In the genomic region with DNA sequence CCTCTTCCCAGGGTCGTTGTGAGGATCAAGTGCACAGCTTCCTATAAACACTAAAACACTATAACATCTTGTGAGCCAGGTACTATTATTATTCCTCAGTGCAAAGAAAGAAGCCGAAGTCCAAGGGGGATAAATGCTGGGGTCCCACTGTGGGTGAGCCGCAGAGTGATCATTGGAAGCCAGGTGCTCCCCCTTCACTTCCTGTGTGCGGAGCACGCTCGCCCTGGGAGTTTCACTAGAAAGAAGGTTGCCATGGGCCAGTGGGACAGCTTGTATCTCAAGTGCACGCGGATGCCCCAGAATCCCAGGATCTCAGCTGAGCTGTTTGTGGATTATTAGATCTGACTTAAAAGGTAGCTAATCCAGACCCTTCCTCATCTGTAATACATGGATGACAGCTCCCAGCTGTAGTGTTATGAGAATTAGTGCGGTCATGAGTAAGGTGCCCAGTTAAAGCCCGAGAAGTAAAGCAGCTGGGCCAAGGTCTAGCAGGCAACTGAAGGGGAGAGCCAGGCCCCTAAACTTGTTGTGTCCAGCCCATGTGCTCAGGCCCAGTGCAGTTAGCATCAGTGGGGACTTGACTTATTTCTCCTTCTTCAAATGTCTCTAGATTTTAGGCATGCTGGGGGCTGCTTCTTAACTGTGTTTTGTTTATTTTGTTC, we compare ENCODE assay signal across 8 cellular contexts. TPM values are rescaled to one million over a fixed set of nuclear protein-coding genes. Genes with fewer than 3 reads are reported as not detected.
A peak's percentile ranks its signal among the peaks of the same experiment; 100 is the strongest.
DNase-seq lines count a peak whose midpoint lies in the region; ATAC-seq and TF ChIP-seq lines count a peak whose summit lies in the region.

No MANE protein-coding gene starts in this region.

- no peaks in the 10 kb centered on the region for H3K9me3 ChIP-seq in Peyer's patch
- H3K9me3 ChIP-seq in iPS-20b (ENCODE audit: insufficient read depth, low read depth, low read length): no peaks in the 10 kb centered on the region

- no peaks in the 10 kb centered on the region for H3K36me3 ChIP-seq in Peyer's patch
- no peaks in the 10 kb centered on the region for H3K36me3 ChIP-seq in iPS-20b (ENCODE audit: insufficient read depth, low read depth, low read length)

- H3K27me3 ChIP-seq in Peyer's patch (no peaks in the 10 kb centered on the region), iPS-20b (ENCODE audit: insufficient read depth, low read length) (no peaks in the 10 kb centered on the region)

- TF ChIP-seq CTCF in CD14-positive monocyte (IDR thresholded peaks at IDR 0.05) (no peak), Peyer's patch (IDR thresholded peaks at IDR 0.05) (no peak)

- H3K4me3 Mint-ChIP-seq in CD14-positive monocyte: peak overlapping the region; percentile 86 to 94
- peak overlapping the region; percentile 92 for H3K4me3 Mint-ChIP-seq in activated naive CD8-positive, alpha-beta T cell treated with anti-CD3 and anti-CD28 coated beads, Interleukin-2, amount 10 ng/mL, durations not matched to agents 7 days and 5 days

- peak; percentile 46 for ATAC-seq in GM21529 (IDR thresholded peaks at IDR 0.05; ENCODE audit: unreplicated experiment)
- ATAC-seq in activated naive CD8-positive, alpha-beta T cell treated with anti-CD3 and anti-CD28 coated beads, Interleukin-2, amount 10 ng/mL, durations not matched to agents 7 days and 5 days (ENCODE audit: low read depth): peak; percentile 46

- H3K27ac ChIP-seq in Peyer's patch (peak overlapping the region; percentile 77 to 86 (median 82)), iPS-20b (ENCODE audit: low read length) (no peak overlapping the region)

- TF ChIP-seq POLR2A in Peyer's patch (IDR thresholded peaks at IDR 0.05): no peak

- peak overlapping the region in 5 of 7 donors; percentile 19 to 99 (median 97) for H3K27ac Mint-ChIP-seq in CD14-positive monocyte
- H3K27ac Mint-ChIP-seq in activated naive CD8-positive, alpha-beta T cell treated with anti-CD3 and anti-CD28 coated beads, Interleukin-2, amount 10 ng/mL, durations not matched to agents 7 days and 5 days: peak overlapping the region; percentile 93

- peak overlapping the region; percentile 86; the same call in 1 of the 2 replicates for H3K9ac ChIP-seq in iPS-20b (ENCODE audit: low read depth, low read length)

- peaks cover 17% of the 10 kb centered on the region for H3K4me1 Mint-ChIP-seq in CD14-positive monocyte
- H3K4me1 Mint-ChIP-seq in activated naive CD8-positive, alpha-beta T cell treated with anti-CD3 and anti-CD28 coated beads, Interleukin-2, amount 10 ng/mL, durations not matched to agents 7 days and 5 days: peaks cover 9% of the 10 kb centered on the region

- DNase-seq in CD14-positive monocyte (ENCODE audit: low spot score) (no peak), Peyer's patch (peak in 2 of 3 donors; percentile 62 to 64), AG20443 (ENCODE audit: low spot score) (no peak), NCI-H128 (lab: John Stamatoyannopoulos, UW; ENCODE audit: unreplicated experiment) (no peak)
- DNase-seq in activated naive CD8-positive, alpha-beta T cell treated with anti-CD3 and anti-CD28 coated beads, Interleukin-2, amount 10 ng/mL, durations not matched to agents 7 days and 5 days: peak; percentile 55
- DNase-seq in stimulated activated CD4-positive, alpha-beta T cell treated with anti-CD3 and anti-CD28 coated beads, Interleukin-15, amount 100 ng/mL, for 24 hours: peak; percentile 60

- H3K36me3 Mint-ChIP-seq in CD14-positive monocyte: peaks cover 0 to 2% of the 10 kb centered on the region in 2 donors
- H3K36me3 Mint-ChIP-seq in activated naive CD8-positive, alpha-beta T cell treated with anti-CD3 and anti-CD28 coated beads, Interleukin-2, amount 10 ng/mL, durations not matched to agents 7 days and 5 days: peaks cover 3% of the 10 kb centered on the region

- H3K9me3 Mint-ChIP-seq in CD14-positive monocyte: no peaks in the 10 kb centered on the region
- H3K9me3 Mint-ChIP-seq in activated naive CD8-positive, alpha-beta T cell treated with anti-CD3 and anti-CD28 coated beads, Interleukin-2, amount 10 ng/mL, durations not matched to agents 7 days and 5 days: no peaks in the 10 kb centered on the region

- H3K4me1 ChIP-seq in Peyer's patch (peaks cover 0 to 12% (median 5%) of the 10 kb centered on the region in 4 donors), iPS-20b (ENCODE audit: insufficient read depth, low read length) (no peaks in the 10 kb centered on the region)

- intact Hi-C loops in CD14-positive monocyte (cut with micrococcal nuclease): no loop called here

- POLR2A ChIA-PET in activated naive CD8-positive, alpha-beta T cell treated with anti-CD3 and anti-CD28 coated beads, Interleukin-2, amount 10 ng/mL, durations not matched to agents 7 days and 5 days (lab: Charles Lee): interaction anchor here (0.8 to 1.2 kb wide), 3 partner anchors 9 to 87 kb away, joined by 3 to 5 read pairs (median 5); a partner anchor contains a TSS

- H3K4me3 ChIP-seq in Peyer's patch: peak overlapping the region; percentile 65 to 89 (median 76)
- peak overlapping the region; percentile 89 for H3K4me3 ChIP-seq in iPS-20b (ENCODE audit: low read length)

- H3K27me3 Mint-ChIP-seq in CD14-positive monocyte (ENCODE audit: low read depth in 3 of 3): peaks cover 0 to 2% (median 0%) of the 10 kb centered on the region in 3 donors
- H3K27me3 Mint-ChIP-seq in activated naive CD8-positive, alpha-beta T cell treated with anti-CD3 and anti-CD28 coated beads, Interleukin-2, amount 10 ng/mL, durations not matched to agents 7 days and 5 days: no peaks in the 10 kb centered on the region

RNA-seq across cellular contexts. Expression of a gene that starts 0.9 kb away (rescaled TPM):
- polyA plus RNA-seq in CD14-positive monocyte: 1 to 10 TPM; 1.1 to 1.7 TPM
- total RNA-seq in Peyer's patch: 10 to 100 TPM in 2 of 4 donors, 1 to 10 TPM in 2; 6.6 to 19.5 (median 12.3) TPM
- 10 to 100 TPM; 20.1 to 22.4 TPM for total RNA-seq in activated naive CD8-positive, alpha-beta T cell treated with anti-CD3 and anti-CD28 coated beads, Interleukin-2, amount 10 ng/mL, durations not matched to agents 7 days and 5 days

RNA-seq across cellular contexts. Expression of a gene that starts 1.2 kb away (rescaled TPM):
- polyA plus RNA-seq in CD14-positive monocyte: not detected
- total RNA-seq in Peyer's patch: 10 to 100 TPM in 1 of 4 donors, 1 to 10 TPM in 1, not detected in 2; 2.6 to 18.2 TPM
- total RNA-seq in activated naive CD8-positive, alpha-beta T cell treated with anti-CD3 and anti-CD28 coated beads, Interleukin-2, amount 10 ng/mL, durations not matched to agents 7 days and 5 days: under 1 TPM; 0.23 to 0.36 TPM

RNA-seq across cellular contexts. Expression of a gene that starts 24.4 kb away (rescaled TPM):
- polyA plus RNA-seq in CD14-positive monocyte: 10 to 100 TPM; 58.0 to 71.4 TPM
- 10 to 100 TPM; 19.6 to 35.5 (median 28.9) TPM for total RNA-seq in Peyer's patch
- 10 to 100 TPM; 58.7 to 60.4 TPM for total RNA-seq in activated naive CD8-positive, alpha-beta T cell treated with anti-CD3 and anti-CD28 coated beads, Interleukin-2, amount 10 ng/mL, durations not matched to agents 7 days and 5 days

RNA-seq across cellular contexts. Expression of a gene that starts 43.4 kb away (rescaled TPM):
- polyA plus RNA-seq in CD14-positive monocyte: 1 to 10 TPM; 7.1 to 7.2 TPM
- 100 to 1,000 TPM in 3 of 4 donors, 10 to 100 TPM in 1; 77.6 to 156 (median 121) TPM for total RNA-seq in Peyer's patch
- total RNA-seq in activated naive CD8-positive, alpha-beta T cell treated with anti-CD3 and anti-CD28 coated beads, Interleukin-2, amount 10 ng/mL, durations not matched to agents 7 days and 5 days: 10 to 100 TPM; 59.1 to 61.6 TPM

RNA-seq across cellular contexts. Expression of a gene that starts 48.4 kb away (rescaled TPM):
- 10 to 100 TPM in 1 of 2 donors, 1 to 10 TPM in 1; 6.7 to 12.7 TPM for polyA plus RNA-seq in CD14-positive monocyte
- 100 to 1,000 TPM in 3 of 4 donors, 10 to 100 TPM in 1; 72.5 to 182 (median 131) TPM for total RNA-seq in Peyer's patch
- total RNA-seq in activated naive CD8-positive, alpha-beta T cell treated with anti-CD3 and anti-CD28 coated beads, Interleukin-2, amount 10 ng/mL, durations not matched to agents 7 days and 5 days: 10 to 100 TPM; 98.6 TPM

Comparison
In these comparisons a context has a peak if more than half of its experiments do, and no peak if none do; other contexts are left out.
1. DNase-seq: peak in Peyer's patch (2 of 3), activated naive CD8-positive, alpha-beta T cell treated with anti-CD3 and anti-CD28 coated beads, Interleukin-2, amount 10 ng/mL, durations not matched to agents 7 days and 5 days (single experiment) and stimulated activated CD4-positive, alpha-beta T cell treated with anti-CD3 and anti-CD28 coated beads, Interleukin-15, amount 100 ng/mL, for 24 hours (single experiment); none in CD14-positive monocyte (single experiment), AG20443 (single experiment) and NCI-H128 (single experiment).